Comparison of ENCODE assay signal across 18 cellular contexts in the genomic region with DNA sequence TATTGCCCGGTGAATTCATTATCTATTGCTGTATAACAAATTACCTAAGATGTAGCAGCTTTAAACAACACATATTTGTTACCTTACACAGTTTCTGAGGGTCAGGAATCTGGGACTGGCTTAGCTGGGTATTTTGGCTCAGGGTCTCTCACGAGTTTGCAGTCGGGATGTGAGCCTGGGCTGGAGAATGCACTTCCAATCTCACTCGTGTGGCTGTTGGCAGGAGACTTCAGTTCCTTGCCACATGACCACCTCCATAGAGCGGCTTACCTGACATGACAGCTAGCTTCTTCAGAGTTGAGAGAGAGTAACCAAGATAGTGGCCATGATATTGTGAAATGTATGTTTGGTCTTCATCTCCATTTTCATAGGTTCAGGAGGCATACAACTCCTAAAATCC. TPM values are rescaled to one million over a fixed set of nuclear protein-coding genes. Genes with fewer than 3 reads are reported as not detected.
DNase-seq lines count a peak whose midpoint lies in the region; ATAC-seq, FAIRE-seq and TF ChIP-seq lines count a peak whose summit lies in the region.
"Had no signal": no experiment of that assay in that cellular context is flagged by ENCODE, and none has a peak within 500 bp of the region (broad histone marks: within the 10 kb centered on the region; RNA-seq: fewer than 3 reads in every experiment).

No MANE protein-coding gene starts in this region.

- H3K9me3 ChIP-seq in heart right ventricle (no peaks in the 10 kb centered on the region), H9 (ENCODE audit: control insufficient read depth, low read depth, low read length) (no peaks in the 10 kb centered on the region), K562 (replicated peaks; ENCODE audit: control insufficient read depth, insufficient read depth, low read depth, low read length) (no peaks in the 10 kb centered on the region; the same call in 1 of the 2 replicates), gastrocnemius medialis (no peaks in the 10 kb centered on the region)
- H3K9me3 ChIP-seq: Caco-2 had no signal

- no peak overlapping the region for H3K4me3 ChIP-seq in heart right ventricle
- H3K4me3 ChIP-seq in K562 = no peak overlapping the region
- no peak overlapping the region for H3K4me3 ChIP-seq in gastrocnemius medialis
- H3K4me3 ChIP-seq: GM23248 had no signal

- TF ChIP-seq RAD21 in K562 (CRISPR knock-in tag; conservative IDR thresholded peaks at IDR 0.05 in 1 of 2, IDR thresholded peaks at IDR 0.05 in 1 of 2) = no peak

- 41 to 58% methylated on average over 5 of the region's 5 CpGs for WGBS in heart right ventricle, 2 donors
- WGBS in H9 (ENCODE audit: extremely low coverage, insufficient read length, low lambda C conversion rate) = no CpG with 5 or more reads among the region's 5 CpGs
- 47% methylated on average over 5 of the region's 5 CpGs for WGBS in K562 (ENCODE audit: insufficient coverage, low coverage, missing lambda C conversion rate)

- H3K4ac ChIP-seq in H9 (ENCODE audit: low read depth, low read length) = no peak overlapping the region

- no peak overlapping the region for H3K9ac ChIP-seq in H9 (ENCODE audit: extremely low read depth, insufficient read length, low read length)
- peak overlapping the region; percentile 20 to 28; a peak in 2 of 4 replicates for H3K9ac ChIP-seq in K562 (ENCODE audit: insufficient read depth in 1 of 2, low read depth in 2 of 2, low read length in 2 of 2)
- H3K9ac ChIP-seq: GM23248 had no signal

- H2BK12ac ChIP-seq in H9 (ENCODE audit: insufficient read length, low read depth, low read length) = no peak overlapping the region

- no peak overlapping the region for H3K27ac Mint-ChIP-seq in H9
- H3K27ac Mint-ChIP-seq in naive thymus-derived CD8-positive, alpha-beta T cell = no peak overlapping the region
- H3K27ac Mint-ChIP-seq: CD4-positive, alpha-beta memory T cell had no signal

- no peak overlapping the region for H2BK5ac ChIP-seq in H9 (ENCODE audit: insufficient read length, low read length)

- H3K36me3 ChIP-seq in heart right ventricle (no peaks in the 10 kb centered on the region), K562 (ENCODE audit: control insufficient read depth, insufficient read depth, low read length) (no peaks in the 10 kb centered on the region), gastrocnemius medialis (no peaks in the 10 kb centered on the region)

- H3K27me3 ChIP-seq in heart right ventricle = no peaks in the 10 kb centered on the region
- H3K27me3 ChIP-seq in H9 (ENCODE audit: insufficient read depth, low read length) = no peaks in the 10 kb centered on the region
- H3K27me3 ChIP-seq in K562 (ENCODE audit: control insufficient read depth in 2 of 2, insufficient read depth in 2 of 2, low read length in 2 of 2) = no peaks in the 10 kb centered on the region
- no peaks in the 10 kb centered on the region for H3K27me3 ChIP-seq in gastrocnemius medialis

- no peak overlapping the region for H3K14ac ChIP-seq in H9 (ENCODE audit: insufficient read depth, low read length)

- POLR2A ChIA-PET in K562 (lab: Yijun Ruan, JAX) = interaction anchor here (0.8 to 1.4 kb wide), 2 partner anchors 17 to 43 kb away, joined by 3 to 4 read pairs; no protein-coding TSS in a partner anchor
- POLR2A ChIA-PET in naive thymus-derived CD8-positive, alpha-beta T cell (lab: Charles Lee) = no interaction called here

- H3K23me2 ChIP-seq in H9 (ENCODE audit: insufficient read length, low read depth, low read length, poor library complexity, severe bottlenecking) = no peaks in the 10 kb centered on the region

- no peak for FAIRE-seq in K562 (lab: Jason Lieb, UNC)
- FAIRE-seq: G401.6, GM19239, H1 had no signal

- H3K56ac ChIP-seq in H9 (ENCODE audit: insufficient read length, low read depth, low read length) = no peak overlapping the region

- H4K5ac ChIP-seq in H9 (ENCODE audit: insufficient read length, low read depth, low read length) = no peak overlapping the region

- H3K27me3 Mint-ChIP-seq in H9 (ENCODE audit: low read depth) = peaks cover 30% of the 10 kb centered on the region
- peaks cover 0 to 25% (median 9%) of the 10 kb centered on the region in 5 donors for H3K27me3 Mint-ChIP-seq in naive thymus-derived CD8-positive, alpha-beta T cell

- peak overlapping the region in 3 of 10 donors; percentile 8 to 37 (median 12) for H3K27ac ChIP-seq in heart right ventricle
- H3K27ac ChIP-seq in H9 (ENCODE audit: insufficient read length, low read depth, low read length) = no peak overlapping the region
- H3K27ac ChIP-seq in K562 (ENCODE audit: extremely low read depth, low read depth, low read length) = peak overlapping the region; percentile 65
- H3K27ac ChIP-seq in gastrocnemius medialis = peak overlapping the region; percentile 80 to 89 (median 86)
- H3K27ac ChIP-seq: GM23248 had no signal

- no peak overlapping the region for H4K8ac ChIP-seq in H9 (replicated peaks; ENCODE audit: insufficient read length, low read depth, low read length)

- H3K4me2 ChIP-seq in H9 (ENCODE audit: insufficient read depth, insufficient read length, low read length) = no peak overlapping the region
- H3K4me2 ChIP-seq in K562 (ENCODE audit: insufficient read depth, low read length) = no peak overlapping the region

- intact Hi-C loops in heart right ventricle (cut with DNase I) (no loop called here), left cardiac atrium (cut with DNase I) (no loop called here), K562 (cut with micrococcal nuclease) (no loop called here), gastrocnemius medialis (cut with DNase I; ENCODE audit: low total_unique reads) (loop anchor here (2.0 kb wide), 1 partner anchor 16 kb away; no protein-coding TSS in a partner anchor)

- H2AFZ ChIP-seq in H9 (ENCODE audit: low read length) = no peak overlapping the region
- H2AFZ ChIP-seq in K562 (ENCODE audit: low read depth, low read length) = peak overlapping the region; percentile 91
- H2AFZ ChIP-seq: GM23248 had no signal

- TF ChIP-seq POLR2A in K562 (conservative IDR thresholded peaks at IDR 0.05) (no peak), gastrocnemius medialis (IDR thresholded peaks at IDR 0.05) (no peak)

- ATAC-seq in heart right ventricle = peak in 5 of 8 donors; percentile 40 to 61 (median 51)
- no peak for ATAC-seq in left cardiac atrium
- ATAC-seq in K562 = no peak
- no peak for ATAC-seq in gastrocnemius medialis
- ATAC-seq in naive thymus-derived CD8-positive, alpha-beta T cell = no peak
- ATAC-seq: HCT116 had no signal

- TF ChIP-seq CTCF in heart right ventricle (IDR thresholded peaks at IDR 0.05) = no peak
- no peak for TF ChIP-seq CTCF in H9 (conservative IDR thresholded peaks at IDR 0.05)
- no peak for TF ChIP-seq CTCF in K562 (IDR thresholded peaks at IDR 0.05 in 2 of 3, conservative IDR thresholded peaks at IDR 0.05 in 1 of 3; ENCODE audit: insufficient read depth in 2 of 3, low read depth in 1 of 3, low read length in 3 of 3)
- no peak for TF ChIP-seq CTCF in gastrocnemius medialis (IDR thresholded peaks at IDR 0.05 in 4 of 5, conservative IDR thresholded peaks at IDR 0.05 in 1 of 5)

- H2BK120ac ChIP-seq in H9 (ENCODE audit: low read depth, low read length, poor library complexity, severe bottlenecking) = no peak overlapping the region

- no peaks in the 10 kb centered on the region for H3K9me3 Mint-ChIP-seq in H9
- peaks cover 0 to 2% (median 0%) of the 10 kb centered on the region in 9 donors for H3K9me3 Mint-ChIP-seq in naive thymus-derived CD8-positive, alpha-beta T cell

- no peak overlapping the region for H2AK5ac ChIP-seq in H9 (ENCODE audit: insufficient read length, low read length)

- H3K36me3 Mint-ChIP-seq in H9 (ENCODE audit: insufficient read depth in 1 of 3, low read depth in 3 of 3) = no peaks in the 10 kb centered on the region
- H3K36me3 Mint-ChIP-seq in naive thymus-derived CD8-positive, alpha-beta T cell = no peaks in the 10 kb centered on the region
- H3K36me3 Mint-ChIP-seq: CD4-positive, alpha-beta memory T cell had no signal

- H3T11ph ChIP-seq in H9 (ENCODE audit: low read length) = no peak overlapping the region

- H3K79me1 ChIP-seq in H9 (ENCODE audit: insufficient read depth, low read depth, low read length, poor library complexity, severe bottlenecking) = no peaks in the 10 kb centered on the region

- peak overlapping the region; percentile 37; the same call in 1 of the 2 replicates for H2BK15ac ChIP-seq in H9 (ENCODE audit: low read depth, low read length)

- no peak overlapping the region for H3K23ac ChIP-seq in H9 (ENCODE audit: insufficient read length, low read depth, low read length)

- H3K79me2 ChIP-seq in H9 (ENCODE audit: insufficient read depth, low read length) (no peaks in the 10 kb centered on the region), K562 (ENCODE audit: control insufficient read depth, insufficient read depth, low read length) (no peaks in the 10 kb centered on the region)

- in situ Hi-C loops in K562 (cut with MboI) = no loop called here
- in situ Hi-C loops in gastrocnemius medialis (cut with MboI; ENCODE audit: low sequenced_read_pairs in 4 of 4) = no loop called here

- no peaks in the 10 kb centered on the region for H3K9me1 ChIP-seq in K562 (ENCODE audit: control insufficient read depth, insufficient read depth, low read length)

- CTCF ChIA-PET in K562 (lab: Yijun Ruan, JAX; ENCODE audit: low intra/inter-chr PET ratio) = no interaction called here

- no peak for DNase-seq in heart right ventricle
- no peak for DNase-seq in left cardiac atrium
- DNase-seq in H9 = no peak
- no peak for DNase-seq in K562 (ENCODE audit: extremely low read depth in 1 of 4, low spot score in 3 of 4)
- DNase-seq in gastrocnemius medialis = no peak
- DNase-seq in naive thymus-derived CD8-positive, alpha-beta T cell = no peak
- no peak for DNase-seq in activated CD4-positive, alpha-beta T cell treated with anti-CD3 and anti-CD28 coated beads, Interleukin-2, amount 50 U/mL, for 1 hour
- DNase-seq: C1 segment of cervical spinal cord; Caco-2; CD4-positive, alpha-beta memory T cell; DMS153; DND-41; GM23248; H7 had no signal

- H4K91ac ChIP-seq in H9 (ENCODE audit: insufficient read length, low read depth, low read length) = no peak overlapping the region

- no peak overlapping the region for H3K18ac ChIP-seq in H9 (ENCODE audit: insufficient read length, low read depth, low read length)

- H4K20me1 ChIP-seq in H9 (ENCODE audit: control insufficient read depth, insufficient read depth, insufficient read length) = no peaks in the 10 kb centered on the region
- no peaks in the 10 kb centered on the region for H4K20me1 ChIP-seq in K562 (replicated peaks; ENCODE audit: control insufficient read depth, insufficient read depth, low read length)

- H2BK20ac ChIP-seq in H9 (ENCODE audit: low read depth, low read length, poor library complexity, severe bottlenecking) = no peak overlapping the region

- H3K4me1 ChIP-seq in heart right ventricle = peaks cover 0 to 40% (median 15%) of the 10 kb centered on the region in 9 donors
- H3K4me1 ChIP-seq in H9 (ENCODE audit: insufficient read depth, low read length) = peaks cover 5% of the 10 kb centered on the region; the same call in 1 of the 2 replicates
- H3K4me1 ChIP-seq in K562 (replicated peaks in 1 of 2; ENCODE audit: control insufficient read depth in 2 of 2, insufficient read depth in 2 of 2, low read length in 2 of 2) = peaks cover 14 to 38% of the 10 kb centered on the region in 2 experiments
- H3K4me1 ChIP-seq in gastrocnemius medialis = peaks cover 35 to 39% of the 10 kb centered on the region in 2 donors
- H3K4me1 ChIP-seq: Caco-2 had no signal

- BruUV-seq in K562 (replicated peaks; lab: Mats Ljungman, UMichigan) = no TSS peak

- no peak for TF ChIP-seq EP300 in K562 (IDR thresholded peaks at IDR 0.05; ENCODE audit: low read length)

- H3K4me3 Mint-ChIP-seq in H9 = no peak overlapping the region
- no peak overlapping the region for H3K4me3 Mint-ChIP-seq in naive thymus-derived CD8-positive, alpha-beta T cell
- H3K4me3 Mint-ChIP-seq: CD4-positive, alpha-beta memory T cell had no signal

- H3K4me1 Mint-ChIP-seq in H9 = peaks cover 18 to 26% of the 10 kb centered on the region in 2 experiments
- H3K4me1 Mint-ChIP-seq in naive thymus-derived CD8-positive, alpha-beta T cell = no peaks in the 10 kb centered on the region
- H3K4me1 Mint-ChIP-seq: CD4-positive, alpha-beta memory T cell had no signal

RNA-seq across cellular contexts. Expression of a gene that starts 18.4 kb away (rescaled TPM):
- 100 to 1,000 TPM in 1 of 10 donors, 10 to 100 TPM in 9; 53.7 to 101 (median 87.0) TPM for total RNA-seq in heart right ventricle
- 10 to 100 TPM; 15.1 to 24.3 TPM for polyA plus RNA-seq in heart right ventricle
- total RNA-seq in left cardiac atrium = 10 to 100 TPM; 35.2 to 51.4 TPM
- 0.81 and 0.88 TPM in 2 replicates for total RNA-seq in H9 (2021)
- 14.1 and 25.5 TPM in 2 replicates for total RNA-seq in K562 (2011; cell fraction: chromatin; rRNA removed; ENCODE audit: low replicate concordance)
- 10.0 and 11.2 TPM in 2 replicates for total RNA-seq in K562 (2011; cell fraction: nucleolus; rRNA removed)
- 19.1 and 23.1 TPM in 2 replicates for total RNA-seq in K562 (2011; cell fraction: nucleoplasm; rRNA removed)
- total RNA-seq in K562 (2014; rRNA removed) = 11.5 and 17.6 TPM in 2 replicates
- 11.1 and 13.5 TPM in 2 replicates for total RNA-seq in K562 (2014; rRNA removed; fragmentation: Illumina TruSeq; extraction: Trizol)
- 13.4 and 14.2 TPM in 2 replicates for total RNA-seq in K562 (2015; rRNA removed; fragmentation: Illumina TruSeq; extraction: Trizol)
- 14.6 and 16.5 TPM in 2 replicates for total RNA-seq in K562 (2021)
- polyA plus RNA-seq in K562 (2011; rRNA removed) = 9.7 and 10.1 TPM in 2 replicates
- 9.3 and 11.5 TPM in 2 replicates for polyA plus RNA-seq in K562 (2011; cell fraction: cytosol; rRNA removed)
- polyA plus RNA-seq in K562 (2011; cell fraction: nucleus; rRNA removed) = 11.0 and 11.4 TPM in 2 replicates
- 7.4 and 9.4 TPM in 2 replicates for polyA plus RNA-seq in K562 (2012)
- polyA plus RNA-seq in K562 (2014; fragmentation: Illumina TruSeq; extraction: Trizol) = 10.7 and 14.9 TPM in 2 replicates
- 1 to 10 TPM; 5.6 to 9.0 TPM for polyA plus RNA-seq in K562 (2014; fragmentation: Nextera tagmentation; extraction: Ambion mirVana)
- 8.4 and 8.7 TPM in 2 replicates for polyA plus RNA-seq in K562 (2014; rRNA removed)
- polyA minus RNA-seq in K562 (2011; rRNA and poly(A)+ RNA removed) = 32.4 and 33.9 TPM in 2 replicates
- 11.4 and 11.9 TPM in 2 replicates for polyA minus RNA-seq in K562 (2011; cell fraction: cytosol; rRNA and poly(A)+ RNA removed)
- 21.8 and 42.0 TPM in 2 replicates for polyA minus RNA-seq in K562 (2011; cell fraction: nucleus; rRNA and poly(A)+ RNA removed)
- 100 to 1,000 TPM in 3 of 4 donors, 10 to 100 TPM in 1; 71.1 to 139 (median 109) TPM for total RNA-seq in gastrocnemius medialis
- under 1 TPM; 0.23 to 0.33 TPM for total RNA-seq in naive thymus-derived CD8-positive, alpha-beta T cell
- polyA plus RNA-seq in naive thymus-derived CD8-positive, alpha-beta T cell = not detected
- polyA plus RNA-seq: CD4-positive, alpha-beta memory T cell had no signal

Comparison
In these comparisons a context has a peak if more than half of its experiments do, and no peak if none do; other contexts are left out.
1. ATAC-seq: peak in heart right ventricle (5 of 8); none in left cardiac atrium (0 of 2), K562 (single experiment), gastrocnemius medialis (0 of 2) and naive thymus-derived CD8-positive, alpha-beta T cell (0 of 2).